In the genomic region with DNA sequence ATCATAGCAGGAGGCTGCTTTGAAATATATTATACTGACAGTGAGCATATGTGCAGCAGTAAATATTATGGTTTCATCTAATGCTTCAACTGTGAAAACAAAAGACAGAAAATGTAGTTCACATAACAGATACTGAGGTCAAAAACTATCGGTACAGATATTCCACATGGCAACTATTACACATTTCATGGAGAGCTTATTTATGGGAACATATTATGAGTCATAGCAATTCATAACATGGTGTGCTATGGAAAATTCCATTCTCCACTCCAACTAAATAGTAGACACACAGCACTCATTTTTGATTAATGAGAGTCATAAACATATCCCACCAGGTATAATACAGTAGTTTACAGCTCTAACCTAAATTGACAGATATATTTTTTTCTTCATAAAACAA, we compare ENCODE assay signal across 12 cellular contexts.
A peak's percentile ranks its signal among the peaks of the same experiment; 100 is the strongest.
DNase-seq lines count a peak whose midpoint lies in the region; ATAC-seq, FAIRE-seq and TF ChIP-seq lines count a peak whose summit lies in the region.
"Had no signal": no experiment of that assay in that cellular context is flagged by ENCODE, and none has a peak within 500 bp of the region (broad histone marks: within the 10 kb centered on the region; RNA-seq: fewer than 3 reads in every experiment).

No MANE protein-coding gene starts in this region.

- H3K4me2 ChIP-seq in SK-N-SH = peak overlapping the region; percentile 48; the same call in 1 of the 2 replicates
- H3K4me2 ChIP-seq: KMS-11 had no signal

- H3K36me3 ChIP-seq in SK-N-SH (replicated peaks in 1 of 2; ENCODE audit: control insufficient read depth in 1 of 2, insufficient read depth in 2 of 2, low read length in 1 of 2) = peaks cover 0 to 7% of the 10 kb centered on the region in 2 experiments
- H3K36me3 ChIP-seq in pancreas = no peaks in the 10 kb centered on the region
- no peaks in the 10 kb centered on the region for H3K36me3 ChIP-seq in kidney (ENCODE audit: control insufficient read depth in 1 of 2, insufficient read depth in 2 of 2, low read length in 2 of 2)

- peak overlapping the region; percentile 7; the same call in 1 of the 2 replicates for H3K9ac ChIP-seq in SK-N-SH
- H3K9ac ChIP-seq in kidney (ENCODE audit: low read length in 2 of 2) = no peak overlapping the region
- H3K9ac ChIP-seq: KMS-11 had no signal

- CTCF ChIA-PET in SK-N-SH (lab: Yijun Ruan, JAX) = interaction anchor here (0.5 to 1.4 kb wide), 4 partner anchors 9 to 1021 kb away, joined by 3 to 4 read pairs (median 3); no protein-coding TSS in a partner anchor

- 15% methylated on average over 1 of the region's 1 CpG for WGBS in SK-N-SH (ENCODE audit: low lambda C conversion rate)
- WGBS in pancreas, 2 donors = 59 to 72% methylated on average over 1 of the region's 1 CpG

- intact Hi-C loops in pancreas (cut with DNase I) = no loop called here
- intact Hi-C loops in kidney (cut with DNase I) = no loop called here

- peak; percentile 37 for DNase-seq in AG08395 (ENCODE audit: low spot score)
- no peak for DNase-seq in SK-N-SH
- DNase-seq in fibroblast of gingiva (ENCODE audit: low read depth) = peak; percentile 69
- no peak for DNase-seq in pancreas
- DNase-seq in HuH-7.5 (ENCODE audit: low spot score) = no peak
- no peak for DNase-seq in kidney
- DNase-seq: activated naive CD4-positive, alpha-beta T cell treated with anti-CD3 and anti-CD28 coated beads, Interleukin-2, amount 10 ng/mL, durations not matched to agents 7 days and 5 days; effector memory CD4-positive, alpha-beta T cell; NCI-H2029 had no signal

- POLR2A ChIA-PET in SK-N-SH (lab: Yijun Ruan, JAX) = no interaction called here

- H4K20me1 ChIP-seq in SK-N-SH (ENCODE audit: insufficient read depth) = no peaks in the 10 kb centered on the region

- TF ChIP-seq RAD21 in SK-N-SH (IDR thresholded peaks at IDR 0.05; ENCODE audit: low read length) = no peak

- H3K27me3 ChIP-seq in SK-N-SH (ENCODE audit: insufficient read depth) (no peaks in the 10 kb centered on the region), pancreas (no peaks in the 10 kb centered on the region)

- no peak for ATAC-seq in pancreas
- no peak for ATAC-seq in GM19455 (IDR thresholded peaks at IDR 0.05; ENCODE audit: unreplicated experiment)
- ATAC-seq in HG03457 (IDR thresholded peaks at IDR 0.05; ENCODE audit: unreplicated experiment) = no peak

- H3K27ac ChIP-seq in SK-N-SH (ENCODE audit: low read depth in 2 of 2, low read length in 1 of 2) = peak overlapping the region; percentile 63 to 86; a peak in 3 of 4 replicates
- no peak overlapping the region for H3K27ac ChIP-seq in pancreas
- no peak overlapping the region for H3K27ac ChIP-seq in kidney (ENCODE audit: low read depth in 2 of 2, low read length in 2 of 2)
- H3K27ac ChIP-seq: KMS-11 had no signal

- H3K9me3 ChIP-seq in SK-N-SH (no peaks in the 10 kb centered on the region), pancreas (no peaks in the 10 kb centered on the region), kidney (ENCODE audit: control insufficient read depth in 1 of 2, low read length in 2 of 2) (no peaks in the 10 kb centered on the region)

- H3K79me2 ChIP-seq in SK-N-SH (ENCODE audit: insufficient read depth) = 0 out of 2 replicates have a peak, but pooled peaks cover 6% of the 10 kb centered on the region

- peak overlapping the region; percentile 30; the same call in 1 of the 2 replicates for H2AFZ ChIP-seq in SK-N-SH (ENCODE audit: low read depth)

- peaks cover 10% of the 10 kb centered on the region for H3F3A ChIP-seq in SK-N-SH (replicated peaks; ENCODE audit: insufficient read depth)

- FAIRE-seq in pancreas (lab: Jason Lieb, UNC) (peak; percentile 75), kidney (lab: Jason Lieb, UNC) (no peak)

- no peak for TF ChIP-seq CTCF in SK-N-SH (IDR thresholded peaks at IDR 0.05)
- no peak for TF ChIP-seq CTCF in pancreas (IDR thresholded peaks at IDR 0.05)
- TF ChIP-seq CTCF in kidney (IDR thresholded peaks at IDR 0.05; ENCODE audit: borderline replicate concordance, extremely low read depth, insufficient read depth) = no peak

- H3K4me1 ChIP-seq in SK-N-SH (ENCODE audit: control insufficient read depth in 1 of 2, insufficient read depth in 2 of 2, low read depth in 1 of 2, low read length in 1 of 2) (peaks cover 0 to 12% of the 10 kb centered on the region in 2 experiments; a peak in 2 of 4 replicates), pancreas (no peaks in the 10 kb centered on the region), kidney (ENCODE audit: control insufficient read depth in 1 of 2, insufficient read depth in 1 of 2, low read depth in 1 of 2, low read length in 2 of 2) (peaks cover 0 to 3% of the 10 kb centered on the region in 2 donors)

- H3K9me2 ChIP-seq in SK-N-SH = no peaks in the 10 kb centered on the region

- peak in 1 of 2 experiments; percentile 53; a peak in 1 of 4 replicates for TF ChIP-seq EP300 in SK-N-SH (IDR thresholded peaks at IDR 0.05; ENCODE audit: borderline replicate concordance in 1 of 2, low read depth in 1 of 2, low read length in 1 of 2)

- H3K4me3 ChIP-seq in SK-N-SH (ENCODE audit: low read depth in 2 of 2, low read length in 1 of 2) (no peak overlapping the region), pancreas (no peak overlapping the region), kidney (ENCODE audit: low read length in 2 of 2) (no peak overlapping the region)

TF ChIP-seq in SK-N-SH, 30 proteins besides CTCF, POLR2A, EP300 and RAD21 (continues in another document):
- TF ChIP-seq RXRA (IDR thresholded peaks at IDR 0.05; ENCODE audit: borderline replicate concordance, low read depth) (no peak), GATA2 (CRISPR knock-in tag; IDR thresholded peaks at IDR 0.05) (no peak), NRF1 (IDR thresholded peaks at IDR 0.05; ENCODE audit: low read depth, low read length) (no peak), SIN3A (IDR thresholded peaks at IDR 0.05; ENCODE audit: borderline replicate concordance, low read depth, low read length) (no peak), YY1 (IDR thresholded peaks at IDR 0.05; ENCODE audit: low read depth) (peak; percentile 33; the same call in 1 of the 2 replicates), ELF1 (IDR thresholded peaks at IDR 0.05) (no peak), USF2 (IDR thresholded peaks at IDR 0.05; ENCODE audit: borderline replicate concordance, low read depth, low read length) (no peak), RCOR1 (IDR thresholded peaks at IDR 0.05; ENCODE audit: low read length) (no peak), FOXJ3 (CRISPR knock-in tag; IDR thresholded peaks at IDR 0.05) (no peak), MEF2A (IDR thresholded peaks at IDR 0.05; ENCODE audit: borderline replicate concordance, low read depth) (no peak), GABPA (IDR thresholded peaks at IDR 0.05; ENCODE audit: low read depth) (no peak), PBX3 (IDR thresholded peaks at IDR 0.05) (peak; percentile 73), NFIC (IDR thresholded peaks at IDR 0.05; ENCODE audit: borderline replicate concordance) (no peak), TCF12 (IDR thresholded peaks at IDR 0.05) (peak; percentile 57; the same call in 1 of the 2 replicates)
- TF ChIP-seq, protein P1, sequence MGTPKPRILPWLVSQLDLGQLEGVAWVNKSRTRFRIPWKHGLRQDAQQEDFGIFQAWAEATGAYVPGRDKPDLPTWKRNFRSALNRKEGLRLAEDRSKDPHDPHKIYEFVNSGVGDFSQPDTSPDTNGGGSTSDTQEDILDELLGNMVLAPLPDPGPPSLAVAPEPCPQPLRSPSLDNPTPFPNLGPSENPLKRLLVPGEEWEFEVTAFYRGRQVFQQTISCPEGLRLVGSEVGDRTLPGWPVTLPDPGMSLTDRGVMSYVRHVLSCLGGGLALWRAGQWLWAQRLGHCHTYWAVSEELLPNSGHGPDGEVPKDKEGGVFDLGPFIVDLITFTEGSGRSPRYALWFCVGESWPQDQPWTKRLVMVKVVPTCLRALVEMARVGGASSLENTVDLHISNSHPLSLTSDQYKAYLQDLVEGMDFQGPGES (IDR thresholded peaks at IDR 0.05; ENCODE audit: low read depth, low read length) = no peak
- TF ChIP-seq, protein P2, sequence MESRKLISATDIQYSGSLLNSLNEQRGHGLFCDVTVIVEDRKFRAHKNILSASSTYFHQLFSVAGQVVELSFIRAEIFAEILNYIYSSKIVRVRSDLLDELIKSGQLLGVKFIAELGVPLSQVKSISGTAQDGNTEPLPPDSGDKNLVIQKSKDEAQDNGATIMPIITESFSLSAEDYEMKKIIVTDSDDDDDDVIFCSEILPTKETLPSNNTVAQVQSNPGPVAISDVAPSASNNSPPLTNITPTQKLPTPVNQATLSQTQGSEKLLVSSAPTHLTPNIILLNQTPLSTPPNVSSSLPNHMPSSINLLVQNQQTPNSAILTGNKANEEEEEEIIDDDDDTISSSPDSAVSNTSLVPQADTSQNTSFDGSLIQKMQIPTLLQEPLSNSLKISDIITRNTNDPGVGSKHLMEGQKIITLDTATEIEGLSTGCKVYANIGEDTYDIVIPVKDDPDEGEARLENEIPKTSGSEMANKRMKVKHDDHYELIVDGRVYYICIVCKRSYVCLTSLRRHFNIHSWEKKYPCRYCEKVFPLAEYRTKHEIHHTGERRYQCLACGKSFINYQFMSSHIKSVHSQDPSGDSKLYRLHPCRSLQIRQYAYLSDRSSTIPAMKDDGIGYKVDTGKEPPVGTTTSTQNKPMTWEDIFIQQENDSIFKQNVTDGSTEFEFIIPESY (IDR thresholded peaks at IDR 0.05; ENCODE audit: borderline replicate concordance, low read depth) = no peak

Comparison
In these comparisons a context has a peak if more than half of its experiments do, and no peak if none do; other contexts are left out.
1. DNase-seq: peak in AG08395 (single experiment) and fibroblast of gingiva (single experiment); none in SK-N-SH (single experiment), pancreas (0 of 6), HuH-7.5 (single experiment) and kidney (single experiment).
2. H3K27ac ChIP-seq: peak in SK-N-SH (2 of 2); none in pancreas (0 of 4) and kidney (0 of 2).